9 cellular contexts compared by ENCODE assay signal in genomic region chr13:104318121-104318520, GRCh38.
DNase-seq lines count a peak whose midpoint lies in the region; ATAC-seq, FAIRE-seq and TF ChIP-seq lines count a peak whose summit lies in the region.
"Had no signal": no experiment of that assay in that cellular context is flagged by ENCODE, and none has a peak within 500 bp of the region (broad histone marks: within the 10 kb centered on the region; RNA-seq: fewer than 3 reads in every experiment).

No MANE protein-coding gene starts in this region.

- no peaks in the 10 kb centered on the region for H3K27me3 ChIP-seq in body of pancreas
- H3K27me3 ChIP-seq in left lung: no peaks in the 10 kb centered on the region

- no peak for DNase-seq in D721Med (ENCODE audit: insufficient read length, low spot score)
- peak; percentile 63 for DNase-seq in NCI-H1694 (lab: John Stamatoyannopoulos, UW)
- no peak for DNase-seq in body of pancreas
- DNase-seq in left lung: no peak
- no peak for DNase-seq in DMS79 treated with DMSO at 0.1 percent for 48 hours (lab: John Stamatoyannopoulos, UW)

- H3K4me1 ChIP-seq in body of pancreas (no peaks in the 10 kb centered on the region), left lung (no peaks in the 10 kb centered on the region)

- ATAC-seq in body of pancreas (no peak), left lung (peak; percentile 53), HG02970 (IDR thresholded peaks at IDR 0.05; ENCODE audit: low FRiP score, unreplicated experiment) (no peak), HG03025 (IDR thresholded peaks at IDR 0.05; ENCODE audit: low FRiP score, unreplicated experiment) (no peak), HG03442 (IDR thresholded peaks at IDR 0.05; ENCODE audit: unreplicated experiment) (no peak)

- H3K27ac ChIP-seq in body of pancreas (no peak overlapping the region), left lung (no peak overlapping the region)
- H3K27ac ChIP-seq: skin epidermis had no signal

- H3K9me3 ChIP-seq in body of pancreas (no peaks in the 10 kb centered on the region), left lung (no peaks in the 10 kb centered on the region)

- intact Hi-C loops in body of pancreas (cut with DNase I): no loop called here
- intact Hi-C loops in left lung (cut with DNase I): no loop called here

- no peak for TF ChIP-seq POLR2A in body of pancreas (IDR thresholded peaks at IDR 0.05)

- H3K36me3 ChIP-seq in body of pancreas (replicated peaks in 1 of 2; ENCODE audit: insufficient read depth in 1 of 2, low read depth in 2 of 2): no peaks in the 10 kb centered on the region
- H3K36me3 ChIP-seq in left lung: no peaks in the 10 kb centered on the region

- peak; percentile 66 for FAIRE-seq in D721Med (lab: Jason Lieb, UNC)

- TF ChIP-seq CTCF in D721Med (IDR thresholded peaks at IDR 0.05; ENCODE audit: insufficient read depth, missing control alignments): peak; percentile 56
- peak in 4 of 7 experiments; percentile 9 to 27 (median 18) for TF ChIP-seq CTCF in body of pancreas (IDR thresholded peaks at IDR 0.05)
- no peak for TF ChIP-seq CTCF in left lung (IDR thresholded peaks at IDR 0.05)

- 5 to 8% methylated on average over 1 of the region's 1 CpG for WGBS in body of pancreas, 2 donors

- H3K4me3 ChIP-seq in body of pancreas (no peak overlapping the region), left lung (no peak overlapping the region)
- H3K4me3 ChIP-seq: skin epidermis had no signal

Comparison
In these comparisons a context has a peak if more than half of its experiments do, and no peak if none do; other contexts are left out.
1. CTCF ChIP-seq: peak in D721Med (single experiment) and body of pancreas (4 of 7); none in left lung (0 of 2).